In the genomic region with DNA sequence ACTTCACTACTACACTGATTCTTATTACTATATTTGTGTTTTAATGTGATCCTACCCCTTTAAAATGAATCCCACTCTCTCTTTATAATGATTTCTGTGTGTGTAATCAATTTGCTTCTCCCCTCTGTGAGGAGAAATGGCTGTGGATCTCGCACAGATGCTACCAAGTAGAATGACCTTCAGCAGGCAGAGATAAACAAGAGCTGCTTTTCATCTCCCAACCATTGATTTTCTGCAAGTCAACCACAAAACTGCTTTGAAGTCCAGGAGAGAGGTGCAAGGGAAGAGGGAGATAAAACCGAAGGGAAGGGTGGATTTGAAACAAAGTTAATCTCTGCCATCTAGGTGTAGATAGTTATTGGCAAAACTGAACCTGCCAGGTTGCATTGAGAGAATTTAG, we compare ENCODE assay signal across 1 cellular context.
TF ChIP-seq lines count a peak whose summit lies in the region.

No MANE protein-coding gene starts in this region.

TF ChIP-seq in HepG2, 621 proteins besides CTCF, POLR2A, EP300 and RAD21 (continued from another document and continues in another):
- TF ChIP-seq KMT2B (CRISPR knock-in tag; IDR thresholded peaks at IDR 0.05) (peak; percentile 71; the same call in 1 of the 2 replicates), ZNF496 (CRISPR knock-in tag; IDR thresholded peaks at IDR 0.05; ENCODE audit: insufficient replicate concordance) (no peak), SKI (IDR thresholded peaks at IDR 0.05; ENCODE audit: partially characterized antibody) (no peak), NAIF1 (CRISPR knock-in tag; IDR thresholded peaks at IDR 0.05; ENCODE audit: borderline replicate concordance) (no peak), EEA1 (CRISPR knock-in tag; IDR thresholded peaks at IDR 0.05; ENCODE audit: borderline replicate concordance) (no peak), SMARCC2 (IDR thresholded peaks at IDR 0.05) (no peak), ZNF777 (CRISPR knock-in tag; IDR thresholded peaks at IDR 0.05) (no peak), MTA1 (CRISPR knock-in tag; IDR thresholded peaks at IDR 0.05; ENCODE audit: borderline replicate concordance) (no peak), CENPT (CRISPR knock-in tag; IDR thresholded peaks at IDR 0.05; ENCODE audit: low read depth) (no peak), ZNF629 (CRISPR knock-in tag; conservative IDR thresholded peaks at IDR 0.05) (no peak), ATF7 (IDR thresholded peaks at IDR 0.05) (no peak), ATF7 (CRISPR knock-in tag; IDR thresholded peaks at IDR 0.05) (no peak), MAFK (conservative IDR thresholded peaks at IDR 0.05 in 1 of 2, IDR thresholded peaks at IDR 0.05 in 1 of 2; ENCODE audit: low read length in 2 of 2) (no peak), ZSCAN20 (CRISPR knock-in tag; IDR thresholded peaks at IDR 0.05; ENCODE audit: borderline replicate concordance) (no peak; the same call in 1 of the 2 replicates), KLF16 (CRISPR knock-in tag; IDR thresholded peaks at IDR 0.05) (peak in 1 of 2 experiments; percentile 80; a peak in 1 of 4 replicates), MED1 (CRISPR knock-in tag; IDR thresholded peaks at IDR 0.05) (peak; percentile 86), CEBPG (CRISPR knock-in tag; IDR thresholded peaks at IDR 0.05) (peak; percentile 57), POGZ (CRISPR knock-in tag; IDR thresholded peaks at IDR 0.05) (peak; percentile 95), ZNF788 (CRISPR knock-in tag; IDR thresholded peaks at IDR 0.05; ENCODE audit: borderline replicate concordance) (0 out of 2 replicates have a peak, but pooled peaks have one; percentile 25), ATF1 (CRISPR knock-in tag; IDR thresholded peaks at IDR 0.05) (peak; percentile 55; the same call in 1 of the 2 replicates), MZF1 (CRISPR knock-in tag; IDR thresholded peaks at IDR 0.05; ENCODE audit: borderline replicate concordance) (no peak), ZNF124 (CRISPR knock-in tag; IDR thresholded peaks at IDR 0.05) (peak; percentile 73; the same call in 1 of the 2 replicates), PPARG (CRISPR knock-in tag; conservative IDR thresholded peaks at IDR 0.05) (peak; percentile 69), SRSF9 (IDR thresholded peaks at IDR 0.05; ENCODE audit: borderline replicate concordance, insufficient read depth, low read depth, low read length, poor library complexity, severe bottlenecking) (no peak), E2F5 (CRISPR knock-in tag; conservative IDR thresholded peaks at IDR 0.05) (no peak), ZNF484 (CRISPR knock-in tag; IDR thresholded peaks at IDR 0.05; ENCODE audit: borderline replicate concordance, low read depth) (no peak), THAP7 (CRISPR knock-in tag; IDR thresholded peaks at IDR 0.05) (no peak), BRCA1 (CRISPR knock-in tag; IDR thresholded peaks at IDR 0.05) (0 out of 2 replicates have a peak, but pooled peaks have one; percentile 53), ZNF570 (CRISPR knock-in tag; IDR thresholded peaks at IDR 0.05; ENCODE audit: borderline replicate concordance) (no peak), ZNF546 (CRISPR knock-in tag; conservative IDR thresholded peaks at IDR 0.05) (no peak), ZBTB25 (CRISPR knock-in tag; IDR thresholded peaks at IDR 0.05) (no peak), ZNF407 (CRISPR knock-in tag; IDR thresholded peaks at IDR 0.05; ENCODE audit: not compliant biosample characterization) (no peak), RBAK (CRISPR knock-in tag; IDR thresholded peaks at IDR 0.05) (no peak), ZNF557 (CRISPR knock-in tag; IDR thresholded peaks at IDR 0.05) (no peak), YEATS2 (CRISPR knock-in tag; IDR thresholded peaks at IDR 0.05; ENCODE audit: borderline replicate concordance) (no peak; the same call in 1 of the 2 replicates), ZBTB38 (CRISPR knock-in tag; IDR thresholded peaks at IDR 0.05) (no peak), ZSCAN25 (CRISPR knock-in tag; IDR thresholded peaks at IDR 0.05) (0 out of 2 replicates have a peak, but pooled peaks have one; percentile 23), ZNF335 (CRISPR knock-in tag; IDR thresholded peaks at IDR 0.05) (no peak), SIN3B (IDR thresholded peaks at IDR 0.05; ENCODE audit: low read length) (no peak), GFI1 (CRISPR knock-in tag; IDR thresholded peaks at IDR 0.05; ENCODE audit: borderline replicate concordance) (peak; percentile 63; the same call in 1 of the 2 replicates), TEAD2 (CRISPR knock-in tag; IDR thresholded peaks at IDR 0.05) (no peak)
- TF ChIP-seq, protein P1, sequence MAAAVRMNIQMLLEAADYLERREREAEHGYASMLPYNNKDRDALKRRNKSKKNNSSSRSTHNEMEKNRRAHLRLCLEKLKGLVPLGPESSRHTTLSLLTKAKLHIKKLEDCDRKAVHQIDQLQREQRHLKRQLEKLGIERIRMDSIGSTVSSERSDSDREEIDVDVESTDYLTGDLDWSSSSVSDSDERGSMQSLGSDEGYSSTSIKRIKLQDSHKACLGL (CRISPR knock-in tag; IDR thresholded peaks at IDR 0.05) = no peak
- TF ChIP-seq, protein P2, sequence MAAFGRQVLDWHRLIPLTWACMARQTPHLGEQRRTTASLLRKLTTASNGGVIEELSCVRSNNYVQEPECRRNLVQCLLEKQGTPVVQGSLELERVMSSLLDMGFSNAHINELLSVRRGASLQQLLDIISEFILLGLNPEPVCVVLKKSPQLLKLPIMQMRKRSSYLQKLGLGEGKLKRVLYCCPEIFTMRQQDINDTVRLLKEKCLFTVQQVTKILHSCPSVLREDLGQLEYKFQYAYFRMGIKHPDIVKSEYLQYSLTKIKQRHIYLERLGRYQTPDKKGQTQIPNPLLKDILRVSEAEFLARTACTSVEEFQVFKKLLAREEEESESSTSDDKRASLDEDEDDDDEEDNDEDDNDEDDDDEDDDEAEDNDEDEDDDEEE (CRISPR knock-in tag; IDR thresholded peaks at IDR 0.05) = no peak
- TF ChIP-seq, protein P3, sequence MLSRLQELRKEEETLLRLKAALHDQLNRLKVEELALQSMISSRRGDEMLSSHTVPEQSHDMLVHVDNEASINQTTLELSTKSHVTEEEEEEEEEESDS (CRISPR knock-in tag; IDR thresholded peaks at IDR 0.05; ENCODE audit: borderline replicate concordance) = 0 out of 2 replicates have a peak, but pooled peaks have one; percentile 55
- TF ChIP-seq, protein P4, sequence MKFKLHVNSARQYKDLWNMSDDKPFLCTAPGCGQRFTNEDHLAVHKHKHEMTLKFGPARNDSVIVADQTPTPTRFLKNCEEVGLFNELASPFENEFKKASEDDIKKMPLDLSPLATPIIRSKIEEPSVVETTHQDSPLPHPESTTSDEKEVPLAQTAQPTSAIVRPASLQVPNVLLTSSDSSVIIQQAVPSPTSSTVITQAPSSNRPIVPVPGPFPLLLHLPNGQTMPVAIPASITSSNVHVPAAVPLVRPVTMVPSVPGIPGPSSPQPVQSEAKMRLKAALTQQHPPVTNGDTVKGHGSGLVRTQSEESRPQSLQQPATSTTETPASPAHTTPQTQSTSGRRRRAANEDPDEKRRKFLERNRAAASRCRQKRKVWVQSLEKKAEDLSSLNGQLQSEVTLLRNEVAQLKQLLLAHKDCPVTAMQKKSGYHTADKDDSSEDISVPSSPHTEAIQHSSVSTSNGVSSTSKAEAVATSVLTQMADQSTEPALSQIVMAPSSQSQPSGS (CRISPR knock-in tag; IDR thresholded peaks at IDR 0.05) = peak; percentile 53; the same call in 1 of the 2 replicates
- TF ChIP-seq, protein P5, sequence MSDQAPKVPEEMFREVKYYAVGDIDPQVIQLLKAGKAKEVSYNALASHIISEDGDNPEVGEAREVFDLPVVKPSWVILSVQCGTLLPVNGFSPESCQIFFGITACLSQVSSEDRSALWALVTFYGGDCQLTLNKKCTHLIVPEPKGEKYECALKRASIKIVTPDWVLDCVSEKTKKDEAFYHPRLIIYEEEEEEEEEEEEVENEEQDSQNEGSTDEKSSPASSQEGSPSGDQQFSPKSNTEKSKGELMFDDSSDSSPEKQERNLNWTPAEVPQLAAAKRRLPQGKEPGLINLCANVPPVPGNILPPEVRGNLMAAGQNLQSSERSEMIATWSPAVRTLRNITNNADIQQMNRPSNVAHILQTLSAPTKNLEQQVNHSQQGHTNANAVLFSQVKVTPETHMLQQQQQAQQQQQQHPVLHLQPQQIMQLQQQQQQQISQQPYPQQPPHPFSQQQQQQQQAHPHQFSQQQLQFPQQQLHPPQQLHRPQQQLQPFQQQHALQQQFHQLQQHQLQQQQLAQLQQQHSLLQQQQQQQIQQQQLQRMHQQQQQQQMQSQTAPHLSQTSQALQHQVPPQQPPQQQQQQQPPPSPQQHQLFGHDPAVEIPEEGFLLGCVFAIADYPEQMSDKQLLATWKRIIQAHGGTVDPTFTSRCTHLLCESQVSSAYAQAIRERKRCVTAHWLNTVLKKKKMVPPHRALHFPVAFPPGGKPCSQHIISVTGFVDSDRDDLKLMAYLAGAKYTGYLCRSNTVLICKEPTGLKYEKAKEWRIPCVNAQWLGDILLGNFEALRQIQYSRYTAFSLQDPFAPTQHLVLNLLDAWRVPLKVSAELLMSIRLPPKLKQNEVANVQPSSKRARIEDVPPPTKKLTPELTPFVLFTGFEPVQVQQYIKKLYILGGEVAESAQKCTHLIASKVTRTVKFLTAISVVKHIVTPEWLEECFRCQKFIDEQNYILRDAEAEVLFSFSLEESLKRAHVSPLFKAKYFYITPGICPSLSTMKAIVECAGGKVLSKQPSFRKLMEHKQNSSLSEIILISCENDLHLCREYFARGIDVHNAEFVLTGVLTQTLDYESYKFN (CRISPR knock-in tag; conservative IDR thresholded peaks at IDR 0.05) = peak; percentile 93
